ENCODE assay signal across 8 cellular contexts in the genomic region with DNA sequence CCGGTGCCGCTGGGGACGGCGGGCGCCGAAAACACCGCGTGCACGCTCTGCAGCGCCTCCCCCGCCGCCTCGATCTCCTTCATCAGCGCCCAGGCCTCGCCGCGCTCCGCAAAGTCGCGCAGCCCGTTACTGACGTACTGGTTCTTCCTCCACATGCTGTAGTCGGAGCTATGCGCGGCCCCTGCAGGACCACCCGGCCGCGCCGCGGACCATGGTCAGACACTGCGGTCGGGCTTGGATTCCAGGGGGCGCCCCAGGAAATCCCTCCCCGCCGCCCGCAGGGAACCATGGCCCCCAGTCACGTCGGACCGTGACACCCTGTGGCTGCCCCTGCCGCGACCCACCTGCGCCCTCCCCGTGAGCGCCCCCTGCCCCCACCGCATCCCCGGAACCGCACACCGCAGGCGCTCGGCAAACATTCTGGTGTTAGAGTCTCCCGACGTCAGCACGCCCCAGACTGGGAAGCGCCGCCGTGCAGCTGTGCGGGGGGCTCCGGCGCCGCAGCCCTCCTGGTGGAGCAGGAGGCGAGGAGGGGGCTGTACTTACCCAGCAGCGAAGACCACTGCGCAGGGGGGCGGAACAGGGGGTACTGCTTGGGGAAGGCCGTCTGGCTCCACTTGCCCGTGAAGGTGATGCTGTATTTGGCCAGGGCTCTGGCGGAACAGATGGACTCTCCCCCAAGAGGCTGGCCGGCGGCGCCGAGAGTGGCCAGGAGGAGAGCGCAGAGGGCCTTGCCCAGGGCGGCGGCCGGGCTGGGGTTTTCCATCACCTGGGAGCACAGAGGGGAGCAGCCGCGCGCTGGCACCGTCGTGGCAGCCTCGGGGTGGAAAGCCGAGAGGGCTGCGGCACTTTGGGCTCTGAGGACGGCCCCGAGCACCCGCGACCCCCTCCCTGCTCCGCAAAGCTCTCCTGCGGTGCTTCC. TPM values are rescaled to one million over a fixed set of nuclear protein-coding genes. Genes with fewer than 3 reads are reported as not detected.
DNase-seq lines count a peak whose midpoint lies in the region; ATAC-seq and TF ChIP-seq lines count a peak whose summit lies in the region.

No MANE protein-coding gene starts in this region.

- no peaks in the 10 kb centered on the region; the same call in 1 of the 2 replicates for H3K27me3 Mint-ChIP-seq in HFFc6 (ENCODE audit: insufficient read depth)
- peaks cover 18% of the 10 kb centered on the region for H3K27me3 Mint-ChIP-seq in activated T-cell treated with anti-CD3 and anti-CD28 coated beads, Interleukin-2, amount 50 U/mL, for 4 hours (ENCODE audit: low read depth)

- no peaks in the 10 kb centered on the region for H3K9me3 Mint-ChIP-seq in HFFc6
- no peaks in the 10 kb centered on the region for H3K9me3 Mint-ChIP-seq in activated T-cell treated with anti-CD3 and anti-CD28 coated beads, Interleukin-2, amount 50 U/mL, for 4 hours

- H3K27ac Mint-ChIP-seq in HFFc6, result no peak overlapping the region

- no peak for DNase-seq in HFFc6
- peak; percentile 49 for DNase-seq in activated T-cell treated with anti-CD3 and anti-CD28 coated beads, Interleukin-2, amount 50 U/mL, for 4 hours
- peak; percentile 72 for DNase-seq in cardiac septum (ENCODE audit: low spot score)
- no peak for DNase-seq in retinal pigment epithelial cell (ENCODE audit: low read depth)
- DNase-seq in SHP77 (lab: John Stamatoyannopoulos, UW), result no peak
- no peak for DNase-seq in NCI-H1105 treated with DMSO at 0.1 percent for 48 hours (lab: John Stamatoyannopoulos, UW)

- H3K4me1 Mint-ChIP-seq in HFFc6 (ENCODE audit: low read depth), result peaks cover 16% of the 10 kb centered on the region
- H3K4me1 Mint-ChIP-seq in activated T-cell treated with anti-CD3 and anti-CD28 coated beads, Interleukin-2, amount 50 U/mL, for 4 hours (ENCODE audit: low read depth), result peaks cover 17% of the 10 kb centered on the region

- intact Hi-C loops in cardiac septum (cut with DNase I), result no loop called here

- peak overlapping the region; percentile 26 for H3K4me3 ChIP-seq in retinal pigment epithelial cell (ENCODE audit: low read length)

- peak; percentile 31 to 39 for ATAC-seq in activated T-cell treated with anti-CD3 and anti-CD28 coated beads, Interleukin-2, amount 50 U/mL, for 4 hours
- ATAC-seq in HG02884 (IDR thresholded peaks at IDR 0.05; ENCODE audit: unreplicated experiment), result no peak
- ATAC-seq in HG03175 (IDR thresholded peaks at IDR 0.05; ENCODE audit: unreplicated experiment), result no peak

- H3K4me3 Mint-ChIP-seq in HFFc6, result peak overlapping the region; percentile 28; the same call in 1 of the 2 replicates
- H3K4me3 Mint-ChIP-seq in activated T-cell treated with anti-CD3 and anti-CD28 coated beads, Interleukin-2, amount 50 U/mL, for 4 hours, result peak overlapping the region; percentile 65

- no peaks in the 10 kb centered on the region for H3K36me3 Mint-ChIP-seq in HFFc6 (ENCODE audit: low read depth)
- no peaks in the 10 kb centered on the region for H3K36me3 Mint-ChIP-seq in activated T-cell treated with anti-CD3 and anti-CD28 coated beads, Interleukin-2, amount 50 U/mL, for 4 hours (ENCODE audit: insufficient read depth)

- peak; percentile 21; the same call in 1 of the 2 replicates for TF ChIP-seq CTCF in HFFc6 (IDR thresholded peaks at IDR 0.05)
- no peak for TF ChIP-seq CTCF in retinal pigment epithelial cell (conservative IDR thresholded peaks at IDR 0.05; ENCODE audit: low read depth, low read length)

RNA-seq across cellular contexts. Expression of a gene that starts 0.8 kb away (rescaled TPM):
- 10 to 100 TPM; 12.0 to 53.5 (median 48.2) TPM for total RNA-seq in HFFc6 (2021; fragmentation: NEBNext Ultra II Directional; extraction: Animal tissue kit (Norgen Biotek cat#: 25700))
- 1 to 10 TPM; 1.4 to 2.1 (median 2.1) TPM for total RNA-seq in activated T-cell treated with anti-CD3 and anti-CD28 coated beads, Interleukin-2, amount 50 U/mL, for 4 hours
- total RNA-seq in cardiac septum, result 19.8 TPM

RNA-seq across cellular contexts. Expression of a gene that starts 58.2 kb away (rescaled TPM):
- not detected for total RNA-seq in HFFc6 (2021; fragmentation: NEBNext Ultra II Directional; extraction: Animal tissue kit (Norgen Biotek cat#: 25700))
- 1 to 10 TPM in 1 of 3 donors, under 1 TPM in 2; 0.79 to 2.9 (median 0.84) TPM for total RNA-seq in activated T-cell treated with anti-CD3 and anti-CD28 coated beads, Interleukin-2, amount 50 U/mL, for 4 hours
- 1.4 TPM for total RNA-seq in cardiac septum

Comparison
In these comparisons a context has a peak if more than half of its experiments do, and no peak if none do; other contexts are left out.
1. DNase-seq: peak in activated T-cell treated with anti-CD3 and anti-CD28 coated beads, Interleukin-2, amount 50 U/mL, for 4 hours (single experiment) and cardiac septum (single experiment); none in HFFc6 (single experiment), retinal pigment epithelial cell (single experiment), SHP77 (0 of 2) and NCI-H1105 treated with DMSO at 0.1 percent for 48 hours (single experiment).
2. ATAC-seq: peak in activated T-cell treated with anti-CD3 and anti-CD28 coated beads, Interleukin-2, amount 50 U/mL, for 4 hours (2 of 2); none in HG02884 (single experiment) and HG03175 (single experiment).